ENCODE assay signal across 8 cellular contexts in genomic region chr7:87935373-87935706, GRCh38.
DNase-seq lines count a peak whose midpoint lies in the region; ATAC-seq and TF ChIP-seq lines count a peak whose summit lies in the region.

No MANE protein-coding gene starts in this region.

- no peaks in the 10 kb centered on the region for H3K9me3 Mint-ChIP-seq in stimulated activated naive B cell treated with anti-CD40 and anti-IgM and Interleukin-4, amounts not matched to agents 10 μg/mL and 1 μg/mL and 100 μg/mL, for 72 hours

- no peaks in the 10 kb centered on the region for H3K9me2 ChIP-seq in SU-DHL-6 (replicated peaks; ENCODE audit: insufficient read depth, low read length)

- H3F3A ChIP-seq in SU-DHL-6 (ENCODE audit: insufficient read depth) = peaks cover 16% of the 10 kb centered on the region; the same call in 1 of the 2 replicates

- H3K27me3 Mint-ChIP-seq in stimulated activated naive B cell treated with anti-CD40 and anti-IgM and Interleukin-4, amounts not matched to agents 10 μg/mL and 1 μg/mL and 100 μg/mL, for 72 hours = peaks cover 4 to 22% of the 10 kb centered on the region in 2 donors

- H3K4me3 ChIP-seq in SU-DHL-6 (ENCODE audit: insufficient read depth, low read length, poor library complexity, severe bottlenecking) (peak overlapping the region; percentile 88), iPS-11a (ENCODE audit: low read depth, low read length) (peak overlapping the region; percentile 85)

- peak overlapping the region; percentile 79 for H3K9ac ChIP-seq in SU-DHL-6 (ENCODE audit: low read length)

- peaks cover 20% of the 10 kb centered on the region for H3K36me3 ChIP-seq in SU-DHL-6 (ENCODE audit: low read length)

- H3K36me3 Mint-ChIP-seq in stimulated activated naive B cell treated with anti-CD40 and anti-IgM and Interleukin-4, amounts not matched to agents 10 μg/mL and 1 μg/mL and 100 μg/mL, for 72 hours = no peaks in the 10 kb centered on the region

- H4K20me1 ChIP-seq in SU-DHL-6 (ENCODE audit: low read depth, low read length) = no peaks in the 10 kb centered on the region

- peak overlapping the region; percentile 99 for H2AFZ ChIP-seq in SU-DHL-6 (ENCODE audit: low read depth, low read length, severe bottlenecking)

- H3K4me1 Mint-ChIP-seq in stimulated activated naive B cell treated with anti-CD40 and anti-IgM and Interleukin-4, amounts not matched to agents 10 μg/mL and 1 μg/mL and 100 μg/mL, for 72 hours = peaks cover 10 to 21% of the 10 kb centered on the region in 2 donors

- ATAC-seq in stimulated activated naive B cell treated with anti-CD40 and anti-IgM and Interleukin-4, amounts not matched to agents 10 μg/mL and 1 μg/mL and 100 μg/mL, for 72 hours (replicated peaks) = no peak

- no peak overlapping the region for H3K27ac ChIP-seq in SU-DHL-6 (ENCODE audit: low read depth, low read length)

- no peaks in the 10 kb centered on the region for H3K27me3 ChIP-seq in SU-DHL-6 (ENCODE audit: low read length)

- peak overlapping the region; percentile 88 to 94 for H3K4me3 Mint-ChIP-seq in stimulated activated naive B cell treated with anti-CD40 and anti-IgM and Interleukin-4, amounts not matched to agents 10 μg/mL and 1 μg/mL and 100 μg/mL, for 72 hours

- DNase-seq in NCI-H2107 treated with DMSO at 0.1 percent for 48 hours (lab: John Stamatoyannopoulos, UW; ENCODE audit: unreplicated experiment) (peak; percentile 5), NCI-H2107 (lab: John Stamatoyannopoulos, UW) (no peak), OCI-M1 (lab: John Stamatoyannopoulos, UW) (no peak), HPDE6-E6E7 (ENCODE audit: extremely low spot score) (no peak)
- DNase-seq in stimulated activated naive B cell treated with anti-CD40 and anti-IgM and Interleukin-4, amounts not matched to agents 10 μg/mL and 1 μg/mL and 100 μg/mL, for 72 hours = no peak
- no peak for DNase-seq in stimulated activated CD4-positive, alpha-beta T cell treated with anti-CD3 and anti-CD28 coated beads, Interleukin-1b, Interleukin-23, amount 100 ng/mL, for 48 hours

- H3K4me2 ChIP-seq in SU-DHL-6 (ENCODE audit: low read depth, low read length, poor library complexity, severe bottlenecking) = peak overlapping the region; percentile 61

- no peaks in the 10 kb centered on the region for H3K9me3 ChIP-seq in SU-DHL-6 (ENCODE audit: insufficient read depth, low read length)

- no peak overlapping the region for H3K27ac Mint-ChIP-seq in stimulated activated naive B cell treated with anti-CD40 and anti-IgM and Interleukin-4, amounts not matched to agents 10 μg/mL and 1 μg/mL and 100 μg/mL, for 72 hours

- no peak for TF ChIP-seq CTCF in SU-DHL-6 (IDR thresholded peaks at IDR 0.05; ENCODE audit: insufficient read depth, low read length, poor library complexity, severe bottlenecking)

- 0 out of 2 replicates have a peak, but pooled peaks cover 5% of the 10 kb centered on the region for H3K79me2 ChIP-seq in SU-DHL-6 (ENCODE audit: insufficient read depth, low read length)
